In genomic region chr1:160351629-160352028, GRCh38 we compare ENCODE assay signal across 21 cellular contexts. TPM values are rescaled to one million over a fixed set of nuclear protein-coding genes. Genes with fewer than 3 reads are reported as not detected.
"Had no signal": no experiment of that assay in that cellular context is flagged by ENCODE, and none has a peak within 500 bp of the region (broad histone marks: within the 10 kb centered on the region; RNA-seq: fewer than 3 reads in every experiment).

No MANE protein-coding gene starts in this region.

- ATAC-seq: gastroesophageal sphincter, left colon, natural killer cell, right lobe of liver, upper lobe of right lung had no signal

- H3K27ac Mint-ChIP-seq: natural killer cell had no signal

- H3K4me3 ChIP-seq: esophagus muscularis mucosa, gastroesophageal sphincter, hepatocyte, ovary, right lobe of liver, skin epidermis, upper lobe of right lung, vagina had no signal

- H3K36me3 ChIP-seq: ovary had no signal

- H3K4me1 Mint-ChIP-seq: neural crest cell had no signal

- H3K4me3 Mint-ChIP-seq: natural killer cell, neural crest cell had no signal

- H3K27ac ChIP-seq: epithelial cell of prostate, esophagus muscularis mucosa, gastroesophageal sphincter, hepatocyte, ovary, right lobe of liver, skin epidermis, upper lobe of right lung, vagina had no signal

- DNase-seq: effector memory CD4-positive, alpha-beta T cell; glutamatergic neuron; kidney; left colon; mammary epithelial cell; natural killer cell; ovary; right lobe of liver; stimulated activated CD4-positive, alpha-beta T cell treated with anti-CD3 and anti-CD28 coated beads, Interleukin-2, amount 100 ng/mL, for 24 hours; stimulated activated CD4-positive, alpha-beta T cell treated with anti-CD3 and anti-CD28 coated beads, Interleukin-4, amount 100 ng/mL, for 4 hours; stimulated activated naive CD4-positive, alpha-beta T cell treated with Interleukin-2 at 50 U/mL for 16 hours; upper lobe of right lung had no signal

- H3K9me3 ChIP-seq: esophagus muscularis mucosa, gastroesophageal sphincter, ovary, right lobe of liver, upper lobe of right lung, vagina had no signal

- H3K27me3 ChIP-seq: esophagus muscularis mucosa, gastroesophageal sphincter, hepatocyte, ovary, right lobe of liver, upper lobe of right lung, vagina had no signal

- H3K9me3 Mint-ChIP-seq: natural killer cell, neural crest cell had no signal

- H3K4me1 ChIP-seq: right lobe of liver, upper lobe of right lung, vagina had no signal

RNA-seq across cellular contexts. Expression of gene NHLH1, which starts 15.2 kb away (rescaled TPM):
- total RNA-seq: esophagus muscularis mucosa, fibroblast of villous mesenchyme, gastroesophageal sphincter, mammary epithelial cell, mononuclear cell, upper lobe of right lung, vagina had no signal
- polyA plus RNA-seq: hepatocyte had no signal

RNA-seq across cellular contexts. Expression of gene VANGL2, which starts 48.7 kb away (rescaled TPM):
- total RNA-seq: fibroblast of villous mesenchyme had no signal
